Comparison of ENCODE assay signal across 10 cellular contexts in genomic region chr2:3001595-3002184, GRCh38.
DNase-seq lines count a peak whose midpoint lies in the region; ATAC-seq and TF ChIP-seq lines count a peak whose summit lies in the region.
"Had no signal": no experiment of that assay in that cellular context is flagged by ENCODE, and none has a peak within 500 bp of the region (broad histone marks: within the 10 kb centered on the region; RNA-seq: fewer than 3 reads in every experiment).

No MANE protein-coding gene starts in this region.

- no peaks in the 10 kb centered on the region for H3K27me3 ChIP-seq in GM23248 (replicated peaks; ENCODE audit: insufficient read depth)
- peaks cover 0 to 7% of the 10 kb centered on the region in 2 donors for H3K27me3 ChIP-seq in left lung

- TF ChIP-seq CTCF in C4-2B (conservative IDR thresholded peaks at IDR 0.05) (peak; percentile 61), left lung (IDR thresholded peaks at IDR 0.05) (peak in 1 of 2 donors; percentile 15)

- H3K4me1 ChIP-seq in GM23248 (ENCODE audit: insufficient read depth), result no peaks in the 10 kb centered on the region
- H3K4me1 ChIP-seq in left lung, result no peaks in the 10 kb centered on the region

- peak; percentile 88 for ATAC-seq in left lobe of liver
- no peak for ATAC-seq in GM21447 (IDR thresholded peaks at IDR 0.05; ENCODE audit: unreplicated experiment)
- no peak for ATAC-seq in HG03439 (IDR thresholded peaks at IDR 0.05; ENCODE audit: unreplicated experiment)
- no peak for ATAC-seq in left lung
- no peak for ATAC-seq in GM19023 (IDR thresholded peaks at IDR 0.05; ENCODE audit: unreplicated experiment)

- H3K27ac ChIP-seq in C4-2B (no peak overlapping the region), GM23248 (no peak overlapping the region), left lung (no peak overlapping the region)

- H3K9me3 ChIP-seq in GM23248 (ENCODE audit: low read depth) (no peaks in the 10 kb centered on the region), left lung (no peaks in the 10 kb centered on the region)

- no peak overlapping the region for H2AFZ ChIP-seq in GM23248

- in situ Hi-C loops in GM23248 (cut with MboI) (no loop called here), SK-MEL-5 (cut with HindIII; ENCODE audit: low pct_unique_long_range_greater_than_20kb, low sequenced_read_pairs) (no loop called here)

- no peaks in the 10 kb centered on the region for H3K79me2 ChIP-seq in GM23248 (ENCODE audit: insufficient read depth)

- H3F3A ChIP-seq in GM23248 (ENCODE audit: insufficient read depth), result no peaks in the 10 kb centered on the region

- H4K20me1 ChIP-seq in GM23248 (ENCODE audit: insufficient read depth), result no peaks in the 10 kb centered on the region

- H3K9me2 ChIP-seq in GM23248 (ENCODE audit: insufficient read depth), result no peaks in the 10 kb centered on the region

- intact Hi-C loops in left lung (cut with DNase I), result no loop called here

- peak overlapping the region; percentile 42 for H3K4me2 ChIP-seq in GM23248 (ENCODE audit: unreplicated experiment)

- H3K9ac ChIP-seq in GM23248, result no peak overlapping the region

- H3K36me3 ChIP-seq in GM23248 (ENCODE audit: low read depth), result no peaks in the 10 kb centered on the region
- H3K36me3 ChIP-seq in left lung, result no peaks in the 10 kb centered on the region

- DNase-seq in GM23248 (peak; percentile 43), SK-MEL-5 (ENCODE audit: low read depth, low spot score) (peak; percentile 89), left lobe of liver (ENCODE audit: low spot score) (no peak), left lung (no peak)
- DNase-seq: activated naive CD4-positive, alpha-beta T cell treated with Interleukin-2 at 50 U/mL for 16 hours; kidney glomerular epithelial cell had no signal

- 17% methylated on average over 13 of the region's 13 CpGs for WGBS in GM23248 (ENCODE audit: low coverage in 1 of 2, low lambda C conversion rate in 2 of 2, missing lambda C conversion rate in 2 of 2), 2 experiments

- no peak overlapping the region for H3K4me3 ChIP-seq in GM23248
- H3K4me3 ChIP-seq in left lung, result no peak overlapping the region

Comparison
In these comparisons a context has a peak if more than half of its experiments do, and no peak if none do; other contexts are left out.
1. DNase-seq: peak in GM23248 (single experiment) and SK-MEL-5 (single experiment); none in left lobe of liver (single experiment) and left lung (0 of 2).